ENCODE assay signal across 19 cellular contexts in genomic region chr2:10977003-10977402, GRCh38.
A peak's percentile ranks its signal among the peaks of the same experiment; 100 is the strongest.
DNase-seq lines count a peak whose midpoint lies in the region; ATAC-seq and TF ChIP-seq lines count a peak whose summit lies in the region.
"Had no signal": no experiment of that assay in that cellular context is flagged by ENCODE, and none has a peak within 500 bp of the region (broad histone marks: within the 10 kb centered on the region; RNA-seq: fewer than 3 reads in every experiment).

No MANE protein-coding gene starts in this region.

- peaks cover 5% of the 10 kb centered on the region for H3K9me3 Mint-ChIP-seq in nephron
- H3K9me3 Mint-ChIP-seq: activated T-helper 17 cell treated with anti-CD3 and anti-CD28 coated beads, Interleukin-2, amount 50 U/mL, for 72 hours; T-cell had no signal

- in situ Hi-C loops in KBM-7 (cut with MboI; ENCODE audit: low pct_unique_long_range_greater_than_20kb, low sequenced_read_pairs) = no loop called here

- peaks cover 20% of the 10 kb centered on the region for H3K27me3 Mint-ChIP-seq in nephron (ENCODE audit: low read depth)

- peak overlapping the region; percentile 27 to 78 (median 64) for H3K27ac Mint-ChIP-seq in nephron
- H3K27ac Mint-ChIP-seq: activated T-helper 17 cell treated with anti-CD3 and anti-CD28 coated beads, Interleukin-2, amount 50 U/mL, for 72 hours; CD8-positive, alpha-beta memory T cell; T-cell had no signal

- H3K27me3 ChIP-seq in adipocyte (replicated peaks; ENCODE audit: control insufficient read depth, insufficient read depth, low read length) (peaks cover 31% of the 10 kb centered on the region), psoas muscle (ENCODE audit: insufficient read depth in 3 of 3, low read length in 2 of 3) (peaks cover 0 to 16% (median 0%) of the 10 kb centered on the region in 3 donors)

- H3K36me3 Mint-ChIP-seq in nephron (ENCODE audit: low read depth) = peaks cover 4% of the 10 kb centered on the region
- H3K36me3 Mint-ChIP-seq: CD8-positive, alpha-beta memory T cell; T-cell had no signal

- 45 to 57% (median 48%) methylated on average over 9 of the region's 9 CpGs for WGBS in psoas muscle, 3 donors

- no peak overlapping the region for H3K4me3 ChIP-seq in adipocyte (ENCODE audit: low read length)
- H3K4me3 ChIP-seq in psoas muscle = no peak overlapping the region
- H3K4me3 ChIP-seq: stomach had no signal

- no peaks in the 10 kb centered on the region for H3K36me3 ChIP-seq in adipocyte (ENCODE audit: control insufficient read depth, insufficient read depth, low read length, severe bottlenecking)
- H3K36me3 ChIP-seq in psoas muscle (ENCODE audit: insufficient read depth in 1 of 2, low read depth in 1 of 2) = no peaks in the 10 kb centered on the region
- H3K36me3 ChIP-seq: stomach had no signal

- DNase-seq in COLO829 (ENCODE audit: low spot score) (peak; percentile 21), KBM-7 (peak; percentile 8), adipocyte (ENCODE audit: low read depth) (peak; percentile 3), LoVo (ENCODE audit: low spot score) (no peak), GM10266 (ENCODE audit: extremely low spot score) (no peak), psoas muscle (no peak)
- DNase-seq: activated CD4-positive, alpha-beta T cell treated with anti-CD3 and anti-CD28 coated beads, Interleukin-2, amount 50 U/mL, for 1 hour; CD8-positive, alpha-beta memory T cell; central memory CD4-positive, alpha-beta T cell; mesendoderm; NCI-H1417 treated with DMSO at 0.1 percent for 48 hours; NCI-H774; stimulated activated CD4-positive, alpha-beta T cell treated with anti-CD3 and anti-CD28 coated beads, Interleukin-4, amount 100 ng/mL, for 4 hours; stomach; T-cell had no signal

- TF ChIP-seq CTCF in nephron (IDR thresholded peaks at IDR 0.05; ENCODE audit: unreplicated experiment in 3 of 3) = no peak
- no peak for TF ChIP-seq CTCF in GM10266 (IDR thresholded peaks at IDR 0.05; ENCODE audit: control insufficient read depth, insufficient read depth, low read depth, missing control alignments)
- TF ChIP-seq CTCF in psoas muscle (IDR thresholded peaks at IDR 0.05) = no peak

- H3K9ac ChIP-seq in adipocyte (ENCODE audit: low read length) = no peak overlapping the region

- intact Hi-C loops in psoas muscle (cut with DNase I) = no loop called here

- ATAC-seq in GM18909 (IDR thresholded peaks at IDR 0.05; ENCODE audit: poor library complexity, unreplicated experiment) (no peak), psoas muscle (no peak)
- ATAC-seq: activated T-helper 17 cell treated with anti-CD3 and anti-CD28 coated beads, Interleukin-2, amount 50 U/mL, for 72 hours; esophagus mucosa; T-cell had no signal

- no peaks in the 10 kb centered on the region for H3K4me1 ChIP-seq in adipocyte (ENCODE audit: control insufficient read depth, insufficient read depth, low read length)
- H3K4me1 ChIP-seq in psoas muscle = no peaks in the 10 kb centered on the region
- H3K4me1 ChIP-seq: stomach had no signal

- H3K27ac ChIP-seq in psoas muscle = no peak overlapping the region
- H3K27ac ChIP-seq: stomach had no signal

- H3K4me3 Mint-ChIP-seq in nephron = peak overlapping the region in 1 of 3 experiments; percentile 43
- H3K4me3 Mint-ChIP-seq: activated T-helper 17 cell treated with anti-CD3 and anti-CD28 coated beads, Interleukin-2, amount 50 U/mL, for 72 hours; CD8-positive, alpha-beta memory T cell; T-cell had no signal

- no peaks in the 10 kb centered on the region for H3K9me3 ChIP-seq in adipocyte (ENCODE audit: control insufficient read depth, low read length)
- no peaks in the 10 kb centered on the region for H3K9me3 ChIP-seq in psoas muscle
- H3K9me3 ChIP-seq: stomach had no signal

- H3K4me1 Mint-ChIP-seq in nephron = peaks cover 36% of the 10 kb centered on the region
- H3K4me1 Mint-ChIP-seq: activated T-helper 17 cell treated with anti-CD3 and anti-CD28 coated beads, Interleukin-2, amount 50 U/mL, for 72 hours had no signal

Comparison
In these comparisons a context has a peak if more than half of its experiments do, and no peak if none do; other contexts are left out.
1. DNase-seq: peak in COLO829 (single experiment), KBM-7 (single experiment) and adipocyte (single experiment); none in LoVo (single experiment), GM10266 (single experiment) and psoas muscle (0 of 2).